Comparison of ENCODE assay signal across 8 cellular contexts in genomic region chr12:71838661-71839060, GRCh38. TPM values are rescaled to one million over a fixed set of nuclear protein-coding genes. Genes with fewer than 3 reads are reported as not detected.
DNase-seq lines count a peak whose midpoint lies in the region; ATAC-seq and TF ChIP-seq lines count a peak whose summit lies in the region.

No MANE protein-coding gene starts in this region.

- H3K36me3 ChIP-seq in esophagus squamous epithelium (no peaks in the 10 kb centered on the region), gastrocnemius medialis (peaks cover 0 to 10% of the 10 kb centered on the region in 2 donors)

- DNase-seq in T-cell, result no peak
- DNase-seq in esophagus squamous epithelium (lab: John Stamatoyannopoulos, UW), result no peak
- DNase-seq in gastrocnemius medialis, result no peak
- no peak for DNase-seq in COLO668 (lab: John Stamatoyannopoulos, UW; ENCODE audit: unreplicated experiment)

- H3K27me3 ChIP-seq in esophagus squamous epithelium (peaks cover 0 to 6% (median 0%) of the 10 kb centered on the region in 4 donors), gastrocnemius medialis (no peaks in the 10 kb centered on the region)

- H3K4me1 ChIP-seq in esophagus squamous epithelium, result peaks cover 8 to 41% (median 18%) of the 10 kb centered on the region in 3 donors
- peaks cover 34 to 36% of the 10 kb centered on the region in 2 donors for H3K4me1 ChIP-seq in gastrocnemius medialis

- in situ Hi-C loops in gastrocnemius medialis (cut with MboI; ENCODE audit: low sequenced_read_pairs in 4 of 4), result loop anchor here in 1 of 4 donors (10.0 kb wide), 1 partner anchor 174 kb away; the partner anchor contains the start of genes THAP2 and ZFC3H1

- H3K4me1 Mint-ChIP-seq in T-cell, result peaks cover 46 to 60% (median 55%) of the 10 kb centered on the region in 3 donors

- H3K9me3 ChIP-seq in esophagus squamous epithelium (no peaks in the 10 kb centered on the region), gastrocnemius medialis (no peaks in the 10 kb centered on the region)

- peak overlapping the region; percentile 96 to 99 for H3K27ac Mint-ChIP-seq in T-cell

- H3K36me3 Mint-ChIP-seq in T-cell, result peaks cover 11% of the 10 kb centered on the region

- H3K9me3 Mint-ChIP-seq in T-cell, result no peaks in the 10 kb centered on the region

- H3K27ac ChIP-seq in esophagus squamous epithelium (peak overlapping the region; percentile 92 to 98 (median 98)), gastrocnemius medialis (peak overlapping the region; percentile 91 to 98 (median 97))

- TF ChIP-seq POLR2A in esophagus squamous epithelium (IDR thresholded peaks at IDR 0.05) (no peak), gastrocnemius medialis (IDR thresholded peaks at IDR 0.05) (no peak)

- WGBS in esophagus squamous epithelium, 2 donors, result 93 to 100% methylated on average over 4 to 6 of the region's 6 CpGs

- POLR2A ChIA-PET in T-cell (lab: Charles Lee), result interaction anchor here (0.6 to 1.8 kb wide), 5 partner anchors 8 to 175 kb away, joined by 3 to 10 read pairs (median 4); partner anchors contain the start of genes THAP2 (in 1 of the 2) and ZFC3H1 (in 1 of the 2)

- peak overlapping the region; percentile 92 to 98 (median 97) for H3K4me3 Mint-ChIP-seq in T-cell

- ATAC-seq in T-cell (replicated peaks in 1 of 4), result no peak
- ATAC-seq in gastrocnemius medialis, result no peak
- no peak for ATAC-seq in GM21576 (IDR thresholded peaks at IDR 0.05; ENCODE audit: unreplicated experiment)
- ATAC-seq in HG03354 (IDR thresholded peaks at IDR 0.05; ENCODE audit: poor library complexity, severe bottlenecking, unreplicated experiment), result no peak
- no peak for ATAC-seq in HG02642 (IDR thresholded peaks at IDR 0.05; ENCODE audit: poor library complexity, unreplicated experiment)

- intact Hi-C loops in esophagus squamous epithelium (cut with DNase I) (no loop called here), gastrocnemius medialis (cut with DNase I; ENCODE audit: low total_unique reads) (loop anchor here (2.0 kb wide), 1 partner anchor 174 kb away; the partner anchor contains the start of gene THAP2)

- H3K4me3 ChIP-seq in GM08714 (ENCODE audit: low read length), result peak overlapping the region; percentile 96; the same call in 1 of the 2 replicates
- H3K4me3 ChIP-seq in esophagus squamous epithelium, result peak overlapping the region in 2 of 4 donors; percentile 67 to 88
- peak overlapping the region in 2 of 4 donors; percentile 76 to 84 for H3K4me3 ChIP-seq in gastrocnemius medialis

- TF ChIP-seq CTCF in esophagus squamous epithelium (IDR thresholded peaks at IDR 0.05) (no peak), gastrocnemius medialis (IDR thresholded peaks at IDR 0.05 in 4 of 5, conservative IDR thresholded peaks at IDR 0.05 in 1 of 5) (no peak)

- peaks cover 7 to 8% of the 10 kb centered on the region in 2 donors for H3K27me3 Mint-ChIP-seq in T-cell

- CTCF ChIA-PET in T-cell (lab: Charles Lee), result interaction anchor here (0.6 to 2.9 kb wide), 5 partner anchors 8 to 92 kb away, joined by 4 to 19 read pairs (median 10); no protein-coding TSS in a partner anchor

RNA-seq across cellular contexts. Expression of gene TBC1D15, which starts 0.9 kb away (rescaled TPM):
- total RNA-seq in T-cell (10 to 100 TPM; 63.8 to 85.9 (median 71.3) TPM), esophagus squamous epithelium (10 to 100 TPM; 13.8 to 40.2 (median 16.3) TPM), gastrocnemius medialis (10 to 100 TPM; 48.2 to 89.2 (median 52.2) TPM)
